27 cellular contexts compared by ENCODE assay signal in the genomic region with DNA sequence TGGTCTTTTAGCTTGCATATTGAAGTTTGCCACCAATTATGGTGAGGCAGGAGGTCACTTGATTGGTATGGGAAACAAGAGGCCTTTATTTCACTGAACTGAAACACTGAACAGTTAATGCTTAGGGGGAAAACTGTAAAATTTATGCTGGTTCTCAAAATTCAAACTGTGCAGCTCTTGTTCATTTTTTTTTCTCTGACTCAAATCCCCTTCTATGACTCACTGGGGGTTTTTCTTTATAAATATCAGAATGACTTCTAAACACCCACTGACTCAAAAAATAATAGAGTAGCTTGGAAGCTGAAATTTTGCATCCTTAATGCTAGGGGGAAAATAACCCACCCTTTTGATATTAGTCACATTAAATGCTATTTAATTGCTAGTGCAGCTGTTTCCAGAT. TPM values are rescaled to one million over a fixed set of nuclear protein-coding genes. Genes with fewer than 3 reads are reported as not detected.
DNase-seq lines count a peak whose midpoint lies in the region; ATAC-seq and TF ChIP-seq lines count a peak whose summit lies in the region.
"Had no signal": no experiment of that assay in that cellular context is flagged by ENCODE, and none has a peak within 500 bp of the region (broad histone marks: within the 10 kb centered on the region; RNA-seq: fewer than 3 reads in every experiment).

No MANE protein-coding gene starts in this region.

- H3K4me1 Mint-ChIP-seq in activated CD4-positive, alpha-beta T cell treated with anti-CD3 and anti-CD28 coated beads for 36 hours: peaks cover 15% of the 10 kb centered on the region
- peaks cover 7% of the 10 kb centered on the region for H3K4me1 Mint-ChIP-seq in stimulated activated effector memory CD8-positive, alpha-beta T cell treated with anti-CD3 and anti-CD28 coated beads, Interleukin-12 subunit alpha, Interleukin-12 subunit beta, amount 100 ng/mL, for 72 hours
- H3K4me1 Mint-ChIP-seq: CD8-positive, alpha-beta memory T cell; GM23338 had no signal

- TF ChIP-seq CTCF in GM06990 (IDR thresholded peaks at IDR 0.05; ENCODE audit: insufficient read depth, low read length, poor library complexity, severe bottlenecking): no peak
- no peak for TF ChIP-seq CTCF in OCI-LY3 (IDR thresholded peaks at IDR 0.05; ENCODE audit: low read depth, low read length)

- no peaks in the 10 kb centered on the region for H3K9me3 ChIP-seq in OCI-LY3 (ENCODE audit: insufficient read depth, low read length)
- H3K9me3 ChIP-seq: HAP-1, Peyer's patch, SJCRH30 had no signal

- DNase-seq in activated CD4-positive, alpha-beta T cell treated with anti-CD3 and anti-CD28 coated beads for 36 hours: no peak
- DNase-seq in activated CD4-positive, alpha-beta T cell treated with anti-CD3 and anti-CD28 coated beads for 1 hour: no peak
- DNase-seq in GM06990 (ENCODE audit: extremely low read depth, insufficient read length) (peak; percentile 45), NCI-H1105 (lab: John Stamatoyannopoulos, UW) (no peak)
- no peak for DNase-seq in stimulated activated effector memory CD8-positive, alpha-beta T cell treated with anti-CD3 and anti-CD28 coated beads, Interleukin-12 subunit alpha, Interleukin-12 subunit beta, amount 100 ng/mL, for 72 hours (ENCODE audit: low spot score in 2 of 2)
- DNase-seq in stimulated activated CD4-positive, alpha-beta T cell treated with anti-CD3 and anti-CD28 coated beads, Interleukin-15, amount 100 ng/mL, for 24 hours: no peak
- DNase-seq: 8988T; CD8-positive, alpha-beta memory T cell; KBM-7; MM.1S; NCI-H1092; NCI-H2081; NCI-H2171; NCI-H345; NCI-H524; NCI-H774; NK-92 treated with Interleukin-12 subunit alpha and Interleukin-12 subunit beta, amount 100 ng/mL, for 24 hours; Peyer's patch; SJCRH30 had no signal

- no peak overlapping the region for H3K4me3 Mint-ChIP-seq in activated CD4-positive, alpha-beta T cell treated with anti-CD3 and anti-CD28 coated beads for 36 hours
- H3K4me3 Mint-ChIP-seq in stimulated activated effector memory CD8-positive, alpha-beta T cell treated with anti-CD3 and anti-CD28 coated beads, Interleukin-12 subunit alpha, Interleukin-12 subunit beta, amount 100 ng/mL, for 72 hours: no peak overlapping the region
- H3K4me3 Mint-ChIP-seq: CD8-positive, alpha-beta memory T cell; GM23338 had no signal

- CTCF ChIA-PET in activated CD4-positive, alpha-beta T cell treated with anti-CD3 and anti-CD28 coated beads for 36 hours (lab: Charles Lee): interaction anchor here (0.6 to 1.0 kb wide), 4 partner anchors 19 to 171 kb away, joined by 3 read pairs; a partner anchor contains a TSS

- peak; percentile 53 for ATAC-seq in activated CD4-positive, alpha-beta T cell treated with anti-CD3 and anti-CD28 coated beads for 36 hours
- ATAC-seq in stimulated activated effector memory CD8-positive, alpha-beta T cell treated with anti-CD3 and anti-CD28 coated beads, Interleukin-12 subunit alpha, Interleukin-12 subunit beta, amount 100 ng/mL, for 72 hours: peak; percentile 78
- ATAC-seq in GM18519 (IDR thresholded peaks at IDR 0.05; ENCODE audit: low FRiP score, unreplicated experiment): no peak
- ATAC-seq: GM23338 had no signal

- peak overlapping the region; percentile 65 for H3K4me2 ChIP-seq in OCI-LY3 (ENCODE audit: low read length)
- H3K4me2 ChIP-seq: BLaER1 treated with 17β-estradiol and CSF1 and Interleukin-3, amounts not matched to agents 10 nM and 100 nM; GM23338 had no signal

- POLR2A ChIA-PET in activated CD4-positive, alpha-beta T cell treated with anti-CD3 and anti-CD28 coated beads for 36 hours (lab: Charles Lee): interaction anchor here (0.7 kb wide), 1 partner anchor 67 kb away, joined by 3 read pairs; no protein-coding TSS in a partner anchor

- peaks cover 49% of the 10 kb centered on the region for H3K4me1 ChIP-seq in OCI-LY3 (ENCODE audit: low read length)
- H3K4me1 ChIP-seq: BLaER1 treated with 17β-estradiol and CSF1 and Interleukin-3, amounts not matched to agents 10 nM and 100 nM; HAP-1; Peyer's patch; SJCRH30 had no signal

- H2AFZ ChIP-seq in OCI-LY3 (ENCODE audit: low read depth, low read length): no peak overlapping the region

- peak overlapping the region; percentile 91 for H3K27ac ChIP-seq in OCI-LY3 (ENCODE audit: low read length)
- H3K27ac ChIP-seq: BLaER1 treated with 17β-estradiol and CSF1 and Interleukin-3, amounts not matched to agents 10 nM and 100 nM; Peyer's patch; SJCRH30 had no signal

- H3K27ac Mint-ChIP-seq in activated CD4-positive, alpha-beta T cell treated with anti-CD3 and anti-CD28 coated beads for 36 hours: no peak overlapping the region
- no peak overlapping the region for H3K27ac Mint-ChIP-seq in stimulated activated effector memory CD8-positive, alpha-beta T cell treated with anti-CD3 and anti-CD28 coated beads, Interleukin-12 subunit alpha, Interleukin-12 subunit beta, amount 100 ng/mL, for 72 hours
- H3K27ac Mint-ChIP-seq: CD8-positive, alpha-beta memory T cell; GM23338 had no signal

- intact Hi-C loops in activated CD4-positive, alpha-beta T cell treated with anti-CD3 and anti-CD28 coated beads for 36 hours (cut with DNase I, micrococcal nuclease): no loop called here

- H3K79me2 ChIP-seq in OCI-LY3 (ENCODE audit: low read length): no peaks in the 10 kb centered on the region

- peaks cover 18% of the 10 kb centered on the region for H3K27me3 Mint-ChIP-seq in activated CD4-positive, alpha-beta T cell treated with anti-CD3 and anti-CD28 coated beads for 36 hours

- H3K36me3 Mint-ChIP-seq in activated CD4-positive, alpha-beta T cell treated with anti-CD3 and anti-CD28 coated beads for 36 hours (ENCODE audit: low read depth): no peaks in the 10 kb centered on the region
- no peaks in the 10 kb centered on the region for H3K36me3 Mint-ChIP-seq in stimulated activated effector memory CD8-positive, alpha-beta T cell treated with anti-CD3 and anti-CD28 coated beads, Interleukin-12 subunit alpha, Interleukin-12 subunit beta, amount 100 ng/mL, for 72 hours
- H3K36me3 Mint-ChIP-seq: CD8-positive, alpha-beta memory T cell had no signal

- no peaks in the 10 kb centered on the region for H4K20me1 ChIP-seq in OCI-LY3 (ENCODE audit: insufficient read depth, low read length)
- H4K20me1 ChIP-seq: BLaER1 treated with 17β-estradiol and CSF1 and Interleukin-3, amounts not matched to agents 10 nM and 100 nM had no signal

- H3K9me3 Mint-ChIP-seq in activated CD4-positive, alpha-beta T cell treated with anti-CD3 and anti-CD28 coated beads for 36 hours (ENCODE audit: low read depth): no peaks in the 10 kb centered on the region
- no peaks in the 10 kb centered on the region for H3K9me3 Mint-ChIP-seq in stimulated activated effector memory CD8-positive, alpha-beta T cell treated with anti-CD3 and anti-CD28 coated beads, Interleukin-12 subunit alpha, Interleukin-12 subunit beta, amount 100 ng/mL, for 72 hours
- H3K9me3 Mint-ChIP-seq: CD8-positive, alpha-beta memory T cell; GM23338 had no signal

- no peaks in the 10 kb centered on the region for H3K36me3 ChIP-seq in GM06990 (ENCODE audit: control insufficient read depth, insufficient read depth, low read length)
- H3K36me3 ChIP-seq in OCI-LY3 (replicated peaks; ENCODE audit: low read depth, low read length): no peaks in the 10 kb centered on the region
- H3K36me3 ChIP-seq: BLaER1 treated with 17β-estradiol and CSF1 and Interleukin-3, amounts not matched to agents 10 nM and 100 nM; HAP-1; Peyer's patch; SJCRH30 had no signal

- H3K27me3 ChIP-seq in GM06990 (replicated peaks; ENCODE audit: control insufficient read depth, insufficient read depth, low read length) (no peaks in the 10 kb centered on the region; the same call in 1 of the 2 replicates), OCI-LY3 (ENCODE audit: low read depth, low read length) (no peaks in the 10 kb centered on the region)
- H3K27me3 ChIP-seq: BLaER1 treated with 17β-estradiol and CSF1 and Interleukin-3, amounts not matched to agents 10 nM and 100 nM; Peyer's patch; SJCRH30 had no signal

- H3K4me3 ChIP-seq in GM06990 (replicated peaks; ENCODE audit: low read depth, low read length) (no peak overlapping the region), OCI-LY3 (ENCODE audit: low read length) (peak overlapping the region; percentile 45)
- H3K4me3 ChIP-seq: BLaER1 treated with 17β-estradiol and CSF1 and Interleukin-3, amounts not matched to agents 10 nM and 100 nM; GM23338; HAP-1; Peyer's patch; SJCRH30 had no signal

- H3K9ac ChIP-seq in OCI-LY3 (ENCODE audit: low read length): peak overlapping the region; percentile 52; the same call in 1 of the 2 replicates
- H3K9ac ChIP-seq: BLaER1 treated with 17β-estradiol and CSF1 and Interleukin-3, amounts not matched to agents 10 nM and 100 nM had no signal

RNA-seq across cellular contexts. Expression of a gene that starts 24.1 kb away (rescaled TPM):
- not detected for total RNA-seq in activated CD4-positive, alpha-beta T cell treated with anti-CD3 and anti-CD28 coated beads for 36 hours
- total RNA-seq: CD8-positive, alpha-beta memory T cell; Daoy; GM23338; HT1080; OCI-LY7; Peyer's patch; SJCRH30 had no signal
